Comparison of ENCODE assay signal across 8 cellular contexts in genomic region chr1:98053471-98054366, GRCh38.
A peak's percentile ranks its signal among the peaks of the same experiment; 100 is the strongest.
DNase-seq lines count a peak whose midpoint lies in the region; ATAC-seq and TF ChIP-seq lines count a peak whose summit lies in the region.

No MANE protein-coding gene starts in this region.

- H3K27ac Mint-ChIP-seq in T-helper 17 cell (no peak overlapping the region), brain (peak overlapping the region; percentile 51 to 92 (median 81))

- intact Hi-C loops in sigmoid colon (cut with DNase I): loop anchor here (2.0 to 5.0 kb wide), 2 partner anchors 1087 to 1816 kb away; no protein-coding TSS in a partner anchor

- whole genome bisulfite sequencing in sigmoid colon, 2 donors: 4 to 5% methylated on average over 81 of the region's 81 CpGs

- H3K36me3 Mint-ChIP-seq in T-helper 17 cell (ENCODE audit: low read depth) (peaks cover 5% of the 10 kb centered on the region), brain (no peaks in the 10 kb centered on the region)

- peak overlapping the region; percentile 76 for H3K4me3 ChIP-seq in iPS-15b (ENCODE audit: low read depth, low read length)
- peak overlapping the region; percentile 15 to 53 (median 48) for H3K4me3 ChIP-seq in sigmoid colon

- H3K27me3 ChIP-seq in iPS-15b (ENCODE audit: control insufficient read depth, insufficient read depth, low read length) (peaks cover 54% of the 10 kb centered on the region), sigmoid colon (peaks cover 0 to 40% (median 17%) of the 10 kb centered on the region in 3 donors)

- peaks cover 86% of the 10 kb centered on the region for H3K27me3 Mint-ChIP-seq in T-helper 17 cell
- H3K27me3 Mint-ChIP-seq in brain: peaks cover 22% of the 10 kb centered on the region

- peak overlapping the region; percentile 89 for H3K4me3 Mint-ChIP-seq in T-helper 17 cell
- peak overlapping the region; percentile 81 to 87 (median 83) for H3K4me3 Mint-ChIP-seq in brain

- TF ChIP-seq CTCF in brain (conservative IDR thresholded peaks at IDR 0.05): peak; percentile 87 to 94
- peak; percentile 24 to 96 (median 48) for TF ChIP-seq CTCF in sigmoid colon (IDR thresholded peaks at IDR 0.05)

- DNase-seq in HuH-7.5 (ENCODE audit: low spot score) (peak; percentile 63), T-helper 17 cell (peak; percentile 32 to 48 (median 42)), sigmoid colon (peak; percentile 68), OCI-M2 (lab: John Stamatoyannopoulos, UW; ENCODE audit: unreplicated experiment) (no peak)

- H3K4me1 ChIP-seq in ES-I3 (ENCODE audit: insufficient read depth, low read length) (peaks cover 9% of the 10 kb centered on the region), iPS-15b (ENCODE audit: control insufficient read depth, insufficient read depth, low read length) (peaks cover 6% of the 10 kb centered on the region), sigmoid colon (peaks cover 0 to 16% (median 12%) of the 10 kb centered on the region in 4 donors)

- ATAC-seq in GM21529 (IDR thresholded peaks at IDR 0.05; ENCODE audit: unreplicated experiment) (peak; percentile 91), T-helper 17 cell (peak; percentile 91)

- no peak for TF ChIP-seq POLR2A in sigmoid colon (IDR thresholded peaks at IDR 0.05)

- H3K9me3 ChIP-seq in ES-I3 (ENCODE audit: control insufficient read depth, insufficient read depth, low read length): no peaks in the 10 kb centered on the region
- peaks cover 2% of the 10 kb centered on the region for H3K9me3 ChIP-seq in T-helper 17 cell (ENCODE audit: control insufficient read depth, low read length, poor library complexity, severe bottlenecking)
- H3K9me3 ChIP-seq in iPS-15b (ENCODE audit: control insufficient read depth, insufficient read depth, low read length): no peaks in the 10 kb centered on the region
- no peaks in the 10 kb centered on the region for H3K9me3 ChIP-seq in sigmoid colon

- H3K36me3 ChIP-seq in ES-I3 (ENCODE audit: insufficient read depth, low read length) (no peaks in the 10 kb centered on the region), iPS-15b (ENCODE audit: control insufficient read depth, insufficient read depth, low read length) (no peaks in the 10 kb centered on the region), sigmoid colon (no peaks in the 10 kb centered on the region)

- H3K4me1 Mint-ChIP-seq in T-helper 17 cell (peaks cover 16% of the 10 kb centered on the region), brain (peaks cover 48% of the 10 kb centered on the region)

- TF ChIP-seq EP300 in sigmoid colon (IDR thresholded peaks at IDR 0.05): no peak

- H3K9ac ChIP-seq in ES-I3 (ENCODE audit: low read depth, low read length) (peak overlapping the region; percentile 85), iPS-15b (ENCODE audit: low read depth, low read length) (peak overlapping the region; percentile 38)

- H3K9me3 Mint-ChIP-seq in brain: peaks cover 0 to 9% (median 0%) of the 10 kb centered on the region in 5 experiments

- no peak overlapping the region for H3K27ac ChIP-seq in sigmoid colon
